In genomic region chr1:198116469-198116868, GRCh38 we compare ENCODE assay signal across 19 cellular contexts. TPM values are rescaled to one million over a fixed set of nuclear protein-coding genes. Genes with fewer than 3 reads are reported as not detected.
DNase-seq lines count a peak whose midpoint lies in the region; ATAC-seq and TF ChIP-seq lines count a peak whose summit lies in the region.
"Had no signal": no experiment of that assay in that cellular context is flagged by ENCODE, and none has a peak within 500 bp of the region (broad histone marks: within the 10 kb centered on the region; RNA-seq: fewer than 3 reads in every experiment).

No MANE protein-coding gene starts in this region.

- no peak overlapping the region; the same call in 1 of the 2 replicates for H4K5ac ChIP-seq in IMR-90 (ENCODE audit: low read depth, low read length)

- dilution Hi-C loops in IMR-90 (cut with HindIII; ENCODE audit: low sequenced_read_pairs, unreplicated experiment): no loop called here

- no TSS peak for BruUV-seq in IMR-90 (replicated peaks; lab: Mats Ljungman, UMichigan)

- no peaks in the 10 kb centered on the region for H3K27me3 Mint-ChIP-seq in activated T-cell treated with anti-CD3 and anti-CD28 coated beads, Interleukin-2, amount 50 U/mL, for 72 hours (ENCODE audit: low read depth)
- peaks cover 3% of the 10 kb centered on the region for H3K27me3 Mint-ChIP-seq in activated T-cell treated with anti-CD3 and anti-CD28 coated beads, Interleukin-2, amount 50 U/mL, for 4 hours (ENCODE audit: low read depth)
- H3K27me3 Mint-ChIP-seq in chondrocyte (ENCODE audit: low read depth): no peaks in the 10 kb centered on the region
- no peaks in the 10 kb centered on the region for H3K27me3 Mint-ChIP-seq in osteocyte (ENCODE audit: unreplicated experiment)

- TF ChIP-seq RAD21 in IMR-90 (IDR thresholded peaks at IDR 0.05; ENCODE audit: low read length): no peak

- H3K9me3 ChIP-seq in IMR-90 (ENCODE audit: control insufficient read depth, insufficient read depth, low read length): no peaks in the 10 kb centered on the region
- no peaks in the 10 kb centered on the region for H3K9me3 ChIP-seq in subcutaneous abdominal adipose tissue (ENCODE audit: control insufficient read depth in 5 of 5, low read length in 5 of 5)
- H3K9me3 ChIP-seq: A549 had no signal

- DNase-seq in activated T-cell treated with anti-CD3 and anti-CD28 coated beads, Interleukin-2, amount 50 U/mL, for 72 hours: no peak
- DNase-seq in activated T-cell treated with anti-CD3 and anti-CD28 coated beads, Interleukin-2, amount 50 U/mL, for 4 hours: no peak
- DNase-seq in IMR-90: no peak
- DNase-seq in chondrocyte (ENCODE audit: low spot score): no peak
- DNase-seq in stimulated activated CD4-positive, alpha-beta T cell treated with anti-CD3 and anti-CD28 coated beads, Interleukin-4, amount 100 ng/mL, for 4 hours: no peak
- DNase-seq in osteocyte (ENCODE audit: extremely low spot score, unreplicated experiment): no peak
- DNase-seq: 8988T; C1 segment of cervical spinal cord; Calu3; CD4-positive, alpha-beta memory T cell; COR-L47; DMS53; DMS79 treated with DMSO at 0.1 percent for 48 hours; GF-D8; H7; HCEC 1CT had no signal

- H2AFZ ChIP-seq in IMR-90 (replicated peaks; ENCODE audit: low read length, poor library complexity): no peak overlapping the region

- POLR2A ChIA-PET in IMR-90 (lab: Charles Lee; ENCODE audit: unreplicated experiment): no interaction called here

- H3K9ac ChIP-seq in IMR-90 (ENCODE audit: low read depth, low read length): no peak overlapping the region
- H3K9ac ChIP-seq in subcutaneous abdominal adipose tissue (ENCODE audit: low read length in 5 of 5): no peak overlapping the region

- H3K36me3 Mint-ChIP-seq in activated T-cell treated with anti-CD3 and anti-CD28 coated beads, Interleukin-2, amount 50 U/mL, for 72 hours (ENCODE audit: insufficient read depth in 2 of 2): no peaks in the 10 kb centered on the region
- H3K36me3 Mint-ChIP-seq in activated T-cell treated with anti-CD3 and anti-CD28 coated beads, Interleukin-2, amount 50 U/mL, for 4 hours (ENCODE audit: insufficient read depth): no peaks in the 10 kb centered on the region
- H3K36me3 Mint-ChIP-seq in chondrocyte (ENCODE audit: low read depth) (no peaks in the 10 kb centered on the region), osteocyte (ENCODE audit: unreplicated experiment) (no peaks in the 10 kb centered on the region)
- H3K36me3 Mint-ChIP-seq: CD4-positive, alpha-beta memory T cell had no signal

- no peak overlapping the region for H3K14ac ChIP-seq in IMR-90 (replicated peaks; ENCODE audit: low read depth, low read length)

- H4K8ac ChIP-seq in IMR-90 (ENCODE audit: low read depth in 2 of 2, low read length in 2 of 2): no peak overlapping the region

- intact Hi-C loops in IMR-90 (cut with micrococcal nuclease): no loop called here

- in situ Hi-C loops in IMR-90 (cut with MboI; ENCODE audit: low sequenced_read_pairs): no loop called here

- H2AK9ac ChIP-seq in IMR-90 (replicated peaks; ENCODE audit: low read depth, low read length, poor library complexity): no peak overlapping the region

- no peak overlapping the region for H3K4me2 ChIP-seq in IMR-90 (ENCODE audit: low read depth, low read length)
- H3K4me2 ChIP-seq: A549 had no signal

- H3K27ac Mint-ChIP-seq in activated T-cell treated with anti-CD3 and anti-CD28 coated beads, Interleukin-2, amount 50 U/mL, for 72 hours: peak overlapping the region; percentile 17
- H3K27ac Mint-ChIP-seq in chondrocyte (ENCODE audit: unreplicated experiment): peak overlapping the region; percentile 14
- no peak overlapping the region for H3K27ac Mint-ChIP-seq in osteocyte (ENCODE audit: unreplicated experiment)
- H3K27ac Mint-ChIP-seq: CD4-positive, alpha-beta memory T cell had no signal

- H3K4me3 Mint-ChIP-seq in activated T-cell treated with anti-CD3 and anti-CD28 coated beads, Interleukin-2, amount 50 U/mL, for 72 hours: no peak overlapping the region
- H3K4me3 Mint-ChIP-seq in activated T-cell treated with anti-CD3 and anti-CD28 coated beads, Interleukin-2, amount 50 U/mL, for 4 hours: no peak overlapping the region
- H3K4me3 Mint-ChIP-seq in chondrocyte (ENCODE audit: unreplicated experiment) (no peak overlapping the region), osteocyte (ENCODE audit: unreplicated experiment) (no peak overlapping the region)
- H3K4me3 Mint-ChIP-seq: CD4-positive, alpha-beta memory T cell had no signal

- WGBS in IMR-90 (ENCODE audit: extremely low coverage in 2 of 2, insufficient read length in 1 of 2), 2 experiments: no CpG with 5 or more reads among the region's 5 CpGs

- CTCF ChIA-PET in IMR-90 (lab: Yijun Ruan, JAX): interaction anchor here (0.6 kb wide), 1 partner anchor 552 kb away, joined by 5 read pairs; no protein-coding TSS in a partner anchor

- no peaks in the 10 kb centered on the region for H4K20me1 ChIP-seq in IMR-90 (ENCODE audit: insufficient read depth, low read length)

- H3K27me3 ChIP-seq in IMR-90 (ENCODE audit: control insufficient read depth, insufficient read depth, low read length) (no peaks in the 10 kb centered on the region), subcutaneous abdominal adipose tissue (ENCODE audit: control insufficient read depth in 5 of 5, insufficient read depth in 4 of 5, low read length in 5 of 5) (no peaks in the 10 kb centered on the region)

- peaks cover 0 to 8% of the 10 kb centered on the region in 2 experiments; a peak in 1 of 4 replicates for H3K79me1 ChIP-seq in IMR-90 (ENCODE audit: low read depth in 1 of 2, low read length in 2 of 2)

- no peak overlapping the region for H2BK5ac ChIP-seq in IMR-90 (ENCODE audit: low read depth, low read length, poor library complexity, severe bottlenecking)

- no peak overlapping the region for H3K4me3 ChIP-seq in IMR-90 (ENCODE audit: insufficient read depth, low read depth, low read length)
- no peak overlapping the region for H3K4me3 ChIP-seq in subcutaneous abdominal adipose tissue (ENCODE audit: low read depth in 1 of 5, low read length in 5 of 5)
- H3K4me3 ChIP-seq: A549 had no signal

- H2BK120ac ChIP-seq in IMR-90 (ENCODE audit: low read depth, low read length): no peak overlapping the region

- no peak overlapping the region for H2AK5ac ChIP-seq in IMR-90 (ENCODE audit: low read depth, low read length)

- no peak overlapping the region for H3K4ac ChIP-seq in IMR-90 (ENCODE audit: low read depth, low read length)

- no peak for ATAC-seq in activated T-cell treated with anti-CD3 and anti-CD28 coated beads, Interleukin-2, amount 50 U/mL, for 72 hours (replicated peaks in 1 of 2)
- ATAC-seq in activated T-cell treated with anti-CD3 and anti-CD28 coated beads, Interleukin-2, amount 50 U/mL, for 4 hours: no peak
- ATAC-seq in IMR-90 (ENCODE audit: low read depth) (no peak), HG02798 (IDR thresholded peaks at IDR 0.05; ENCODE audit: poor library complexity, unreplicated experiment) (no peak)
- ATAC-seq: A549 had no signal

- no peak overlapping the region for H2BK20ac ChIP-seq in IMR-90 (ENCODE audit: low read depth, low read length)

- H3K23ac ChIP-seq in IMR-90 (ENCODE audit: low read depth, low read length): no peak overlapping the region

- 0 out of 2 replicates have a peak overlapping the region, but pooled peaks have one; percentile 7 for H3K18ac ChIP-seq in IMR-90 (ENCODE audit: low read depth, low read length)

- H3K36me3 ChIP-seq in IMR-90 (ENCODE audit: control insufficient read depth, insufficient read depth, low read length) (no peaks in the 10 kb centered on the region), subcutaneous abdominal adipose tissue (ENCODE audit: control insufficient read depth in 5 of 5, insufficient read depth in 5 of 5, low read length in 5 of 5) (no peaks in the 10 kb centered on the region)

- TF ChIP-seq CTCF in IMR-90 (conservative IDR thresholded peaks at IDR 0.05; ENCODE audit: low read depth, low read length) (no peak), chondrocyte (IDR thresholded peaks at IDR 0.05) (no peak), osteocyte (IDR thresholded peaks at IDR 0.05) (no peak)

- H3K27ac ChIP-seq in IMR-90 (ENCODE audit: insufficient read depth, low read length) (no peak overlapping the region), subcutaneous abdominal adipose tissue (ENCODE audit: low read depth, low read length) (peak overlapping the region; percentile 93)

- 0 out of 2 replicates have a peak, but pooled peaks cover 1% of the 10 kb centered on the region for H3K9me1 ChIP-seq in IMR-90 (ENCODE audit: insufficient read depth, low read length)

- TF ChIP-seq POLR2A in IMR-90 (IDR thresholded peaks at IDR 0.05; ENCODE audit: low read depth, low read length): no peak

- H3K56ac ChIP-seq in IMR-90 (ENCODE audit: extremely low read depth, insufficient read depth, low read length): no peak overlapping the region

- no peaks in the 10 kb centered on the region for H3K9me3 Mint-ChIP-seq in activated T-cell treated with anti-CD3 and anti-CD28 coated beads, Interleukin-2, amount 50 U/mL, for 72 hours
- no peaks in the 10 kb centered on the region for H3K9me3 Mint-ChIP-seq in activated T-cell treated with anti-CD3 and anti-CD28 coated beads, Interleukin-2, amount 50 U/mL, for 4 hours
- H3K9me3 Mint-ChIP-seq in chondrocyte (ENCODE audit: low read depth) (no peaks in the 10 kb centered on the region), osteocyte (ENCODE audit: unreplicated experiment) (no peaks in the 10 kb centered on the region)

- H3K4me1 Mint-ChIP-seq in activated T-cell treated with anti-CD3 and anti-CD28 coated beads, Interleukin-2, amount 50 U/mL, for 72 hours (ENCODE audit: low read depth): no peaks in the 10 kb centered on the region
- H3K4me1 Mint-ChIP-seq in activated T-cell treated with anti-CD3 and anti-CD28 coated beads, Interleukin-2, amount 50 U/mL, for 4 hours (ENCODE audit: low read depth): no peaks in the 10 kb centered on the region
- peaks cover 24% of the 10 kb centered on the region for H3K4me1 Mint-ChIP-seq in chondrocyte (ENCODE audit: low read depth)
- peaks cover 22% of the 10 kb centered on the region for H3K4me1 Mint-ChIP-seq in osteocyte (ENCODE audit: unreplicated experiment)
- H3K4me1 Mint-ChIP-seq: CD4-positive, alpha-beta memory T cell had no signal

- peaks cover 8% of the 10 kb centered on the region for H3K4me1 ChIP-seq in IMR-90 (ENCODE audit: control insufficient read depth, insufficient read depth, low read length)
- H3K4me1 ChIP-seq in subcutaneous abdominal adipose tissue (ENCODE audit: control insufficient read depth in 5 of 5, insufficient read depth in 5 of 5, low read length in 5 of 5): peaks cover 0 to 43% (median 17%) of the 10 kb centered on the region in 5 donors

- no peak overlapping the region for H4K91ac ChIP-seq in IMR-90 (ENCODE audit: insufficient read depth, low read depth, low read length)

- no peak overlapping the region for H2BK15ac ChIP-seq in IMR-90 (ENCODE audit: low read depth, low read length)

RNA-seq across cellular contexts. Expression of gene NEK7, which starts 40.3 kb away (rescaled TPM):
- total RNA-seq in activated T-cell treated with anti-CD3 and anti-CD28 coated beads, Interleukin-2, amount 50 U/mL, for 72 hours: 10 to 100 TPM; 55.9 to 64.9 TPM
- 10 to 100 TPM; 62.3 to 72.1 (median 62.9) TPM for total RNA-seq in activated T-cell treated with anti-CD3 and anti-CD28 coated beads, Interleukin-2, amount 50 U/mL, for 4 hours
- 297 and 467 TPM in 2 replicates for total RNA-seq in IMR-90 (2012; rRNA removed)
- polyA plus RNA-seq in IMR-90 (2012; rRNA removed): 82.8 and 89.0 TPM in 2 replicates
- polyA plus RNA-seq in IMR-90 (2012; cell fraction: cytosol; rRNA removed): 23.2 and 34.7 TPM in 2 replicates
- 11.9 and 86.4 TPM in 2 replicates for polyA plus RNA-seq in IMR-90 (2012; cell fraction: nucleus; rRNA removed; ENCODE audit: low replicate concordance)
- 58.3 to 73.0 TPM (median 62.7 TPM) in 3 replicates for total RNA-seq in chondrocyte
- total RNA-seq in osteocyte: 55.7 and 61.6 TPM in 2 replicates
